ENCODE assay signal across 8 cellular contexts in the genomic region with DNA sequence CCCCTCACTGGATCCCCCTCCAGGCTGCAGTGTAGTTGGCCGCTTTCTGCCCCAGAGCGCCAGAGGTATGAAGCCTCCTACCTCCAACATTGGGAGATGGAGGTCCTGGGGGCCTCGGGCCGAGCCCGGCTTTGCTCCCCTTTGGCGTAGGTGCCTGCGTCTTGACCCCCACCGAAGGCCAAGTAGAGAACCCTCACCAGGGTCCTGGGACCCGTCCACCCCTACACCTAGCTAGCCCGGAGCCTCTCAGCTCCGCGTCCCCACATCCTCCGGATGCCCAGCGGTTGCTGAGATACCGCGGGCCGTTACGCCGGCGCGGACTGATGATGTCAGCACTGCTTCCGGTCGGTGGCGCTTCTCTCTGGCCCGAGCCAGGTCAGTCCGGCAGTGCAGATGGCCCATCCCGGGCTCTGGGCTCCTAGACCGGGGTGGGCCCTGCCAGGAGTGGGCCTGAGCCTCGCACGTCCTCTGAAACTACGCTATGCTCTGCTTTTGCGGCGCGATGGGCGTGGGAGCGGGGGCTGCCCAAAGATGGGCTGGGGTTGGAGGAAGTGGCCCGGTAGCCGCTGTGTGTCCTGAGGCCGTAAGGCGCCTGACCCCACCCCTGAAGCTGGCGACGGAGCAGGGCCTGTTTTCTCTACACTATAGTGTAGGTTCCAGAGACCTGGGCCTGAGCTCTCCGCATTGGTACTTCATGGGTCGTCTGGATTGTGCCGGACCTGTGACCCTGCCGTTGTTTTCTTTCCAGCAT. TPM values are rescaled to one million over a fixed set of nuclear protein-coding genes. Genes with fewer than 3 reads are reported as not detected.
A peak's percentile ranks its signal among the peaks of the same experiment; 100 is the strongest.
DNase-seq lines count a peak whose midpoint lies in the region; ATAC-seq and TF ChIP-seq lines count a peak whose summit lies in the region.

A gene (minus strand): TSS at position 297 of the 751 bp plus-strand sequence. CDS start 1,871 bp downstream, outside the sequence.
A gene with protein sequence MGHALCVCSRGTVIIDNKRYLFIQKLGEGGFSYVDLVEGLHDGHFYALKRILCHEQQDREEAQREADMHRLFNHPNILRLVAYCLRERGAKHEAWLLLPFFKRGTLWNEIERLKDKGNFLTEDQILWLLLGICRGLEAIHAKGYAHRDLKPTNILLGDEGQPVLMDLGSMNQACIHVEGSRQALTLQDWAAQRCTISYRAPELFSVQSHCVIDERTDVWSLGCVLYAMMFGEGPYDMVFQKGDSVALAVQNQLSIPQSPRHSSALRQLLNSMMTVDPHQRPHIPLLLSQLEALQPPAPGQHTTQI (plus strand): TSS at position 332 of the 751 bp plus-strand sequence. CDS start 521 bp downstream, outside the sequence.

- DNase-seq in AML-193 (lab: John Stamatoyannopoulos, UW), result peak; percentile 69 to 71
- DNase-seq in NCI-H460 (ENCODE audit: extremely low read depth, low read depth), result peak; percentile 90
- DNase-seq in activated CD4-positive, alpha-beta T cell treated with anti-CD3 and anti-CD28 coated beads for 36 hours, result peak; percentile 93
- peak; percentile 97 for DNase-seq in left kidney (ENCODE audit: low read depth, low spot score)
- DNase-seq in stimulated activated CD4-positive, alpha-beta T cell treated with anti-CD3 and anti-CD28 coated beads, Interleukin-1b, Interleukin-23, amount 100 ng/mL, for 4 hours (ENCODE audit: low read depth in 2 of 2), result peak; percentile 78 to 86

- peaks cover 35% of the 10 kb centered on the region for H3K36me3 Mint-ChIP-seq in activated CD4-positive, alpha-beta T cell treated with anti-CD3 and anti-CD28 coated beads for 36 hours (ENCODE audit: low read depth)

- no peaks in the 10 kb centered on the region for H3K27me3 Mint-ChIP-seq in activated CD4-positive, alpha-beta T cell treated with anti-CD3 and anti-CD28 coated beads for 36 hours

- TF ChIP-seq POLR2A in GM18951 (IDR thresholded peaks at IDR 0.05; ENCODE audit: extremely low read depth, insufficient read depth, insufficient read length), result peak; percentile 92

- H3K9me3 Mint-ChIP-seq in activated CD4-positive, alpha-beta T cell treated with anti-CD3 and anti-CD28 coated beads for 36 hours (ENCODE audit: low read depth), result no peaks in the 10 kb centered on the region

- POLR2A ChIA-PET in activated CD4-positive, alpha-beta T cell treated with anti-CD3 and anti-CD28 coated beads for 36 hours (lab: Charles Lee), result interaction anchor here (0.6 to 2.2 kb wide), 6 partner anchors 8 to 38 kb away, joined by 3 to 10 read pairs (median 4); a partner anchor contains a TSS

- CTCF ChIA-PET in activated CD4-positive, alpha-beta T cell treated with anti-CD3 and anti-CD28 coated beads for 36 hours (lab: Charles Lee), result interaction anchor here (0.6 to 3.5 kb wide), 16 partner anchors 9 to 215 kb away, joined by 3 to 20 read pairs (median 4); a partner anchor contains a TSS

- peak; percentile 67 for ATAC-seq in HG03159 (IDR thresholded peaks at IDR 0.05; ENCODE audit: unreplicated experiment)
- peak; percentile 62 for ATAC-seq in activated CD4-positive, alpha-beta T cell treated with anti-CD3 and anti-CD28 coated beads for 36 hours

- in situ Hi-C loops in GM18951 (cut with MboI; ENCODE audit: low sequenced_read_pairs, unreplicated experiment), result no loop called here

- peak within 1 kb of the TSS; percentile 100 for H3K27ac Mint-ChIP-seq in activated CD4-positive, alpha-beta T cell treated with anti-CD3 and anti-CD28 coated beads for 36 hours

- intact Hi-C loops in activated CD4-positive, alpha-beta T cell treated with anti-CD3 and anti-CD28 coated beads for 36 hours (cut with DNase I, micrococcal nuclease), result loop anchor here (1.0 to 5.0 kb wide), 8 partner anchors 9 to 252 kb away; a partner anchor contains a TSS

- H3K4me1 Mint-ChIP-seq in activated CD4-positive, alpha-beta T cell treated with anti-CD3 and anti-CD28 coated beads for 36 hours, result peaks cover 59% of the 10 kb centered on the region

- peak within 1 kb of the TSS; percentile 97 for H3K27ac ChIP-seq in cingulate gyrus (ENCODE audit: low read depth, low read length)

- H3K4me3 Mint-ChIP-seq in activated CD4-positive, alpha-beta T cell treated with anti-CD3 and anti-CD28 coated beads for 36 hours, result peak within 1 kb of the TSS; percentile 89

RNA-seq across cellular contexts. Expression of the first gene that starts in this region (rescaled TPM):
- 14.0 and 15.8 TPM in 2 replicates for total RNA-seq in NCI-H460 (2014; rRNA removed; shearing (Covaris generic))
- polyA plus RNA-seq in NCI-H460 (2014; cell fraction: nucleus; rRNA removed), result 17.0 and 21.0 TPM in 2 replicates
- total RNA-seq in activated CD4-positive, alpha-beta T cell treated with anti-CD3 and anti-CD28 coated beads for 36 hours, result 1 to 10 TPM; 2.7 to 4.2 TPM

RNA-seq across cellular contexts. Expression of the second gene that starts in this region (rescaled TPM):
- total RNA-seq in NCI-H460 (2014; rRNA removed; shearing (Covaris generic)), result 20.9 and 25.3 TPM in 2 replicates
- 28.5 and 34.8 TPM in 2 replicates for polyA plus RNA-seq in NCI-H460 (2014; cell fraction: nucleus; rRNA removed)
- total RNA-seq in activated CD4-positive, alpha-beta T cell treated with anti-CD3 and anti-CD28 coated beads for 36 hours, result 10 to 100 TPM; 34.3 to 35.4 TPM

Comparison
In these comparisons a context has a peak if more than half of its experiments do, and no peak if none do; other contexts are left out.
1. Peak in every context shown above with its lines: DNase-seq, ATAC-seq and H3K27ac ChIP-seq.